Comparison of ENCODE assay signal across 16 cellular contexts in genomic region chr20:62995898-62996595, GRCh38. TPM values are rescaled to one million over a fixed set of nuclear protein-coding genes. Genes with fewer than 3 reads are reported as not detected.
DNase-seq lines count a peak whose midpoint lies in the region; ATAC-seq, FAIRE-seq and TF ChIP-seq lines count a peak whose summit lies in the region.
"Had no signal": no experiment of that assay in that cellular context is flagged by ENCODE, and none has a peak within 500 bp of the region (broad histone marks: within the 10 kb centered on the region; RNA-seq: fewer than 3 reads in every experiment).

No MANE protein-coding gene starts in this region.

- H4K8ac ChIP-seq in H1 (ENCODE audit: extremely low read depth, insufficient read depth, low read length) = no peak overlapping the region

- no TSS peak for BruUV-seq in HepG2 (replicated peaks; lab: Mats Ljungman, UMichigan)

- no peaks in the 10 kb centered on the region for H3K9me3 ChIP-seq in HepG2 (ENCODE audit: low read length)
- no peaks in the 10 kb centered on the region for H3K9me3 ChIP-seq in right lobe of liver
- no peaks in the 10 kb centered on the region for H3K9me3 ChIP-seq in H1 (ENCODE audit: insufficient read depth in 2 of 2, low read depth in 1 of 2, low read length in 1 of 2)
- H3K9me3 ChIP-seq in neural progenitor cell (ENCODE audit: low read depth) = no peaks in the 10 kb centered on the region
- H3K9me3 ChIP-seq: HAP-1, SJSA1 had no signal

- H4K20me1 ChIP-seq in HepG2 (ENCODE audit: insufficient read depth, low read length) (peaks cover 3% of the 10 kb centered on the region; the same call in 1 of the 2 replicates), H1 (replicated peaks in 1 of 2; ENCODE audit: control insufficient read depth in 1 of 2, insufficient read depth in 2 of 2, low read length in 2 of 2) (peaks cover 0 to 5% of the 10 kb centered on the region in 2 experiments), neural progenitor cell (ENCODE audit: low read depth) (no peaks in the 10 kb centered on the region)

- H3K56ac ChIP-seq in H1 (replicated peaks; ENCODE audit: insufficient read length, low read depth, low read length) = no peak overlapping the region

- no peak overlapping the region for H2AFZ ChIP-seq in HepG2 (ENCODE audit: low read length)
- no peak overlapping the region for H2AFZ ChIP-seq in H1 (ENCODE audit: low read length)
- H2AFZ ChIP-seq in neural progenitor cell (replicated peaks) = no peak overlapping the region

- TF ChIP-seq POLR2A in HepG2 (IDR thresholded peaks at IDR 0.05; ENCODE audit: insufficient read depth in 1 of 2, low read depth in 2 of 2, low read length in 2 of 2) (no peak), right lobe of liver (IDR thresholded peaks at IDR 0.05) (no peak), H1 (IDR thresholded peaks at IDR 0.05; ENCODE audit: control extremely low read depth in 1 of 2, low read depth in 2 of 2, low read length in 2 of 2) (no peak)

- H3K4me3 ChIP-seq in HepG2 (replicated peaks in 1 of 3; ENCODE audit: insufficient read depth in 1 of 3, low read depth in 2 of 3, low read length in 3 of 3) = no peak overlapping the region
- H3K4me3 ChIP-seq in right lobe of liver = no peak overlapping the region
- H3K4me3 ChIP-seq in H1 (ENCODE audit: extremely low read depth in 1 of 4, insufficient read depth in 2 of 4, low read depth in 3 of 4, low read length in 4 of 4) = no peak overlapping the region
- H3K4me3 ChIP-seq in neural progenitor cell = no peak overlapping the region
- H3K4me3 ChIP-seq: HAP-1, SJSA1 had no signal

- POLR2A ChIA-PET in HepG2 (lab: Yijun Ruan, JAX) (no interaction called here), H1 (lab: Charles Lee; ENCODE audit: partially characterized antibody) (interaction anchor here (1.1 to 2.7 kb wide), 2 partner anchors 11 to 25 kb away, joined by 3 to 9 read pairs; no protein-coding TSS in a partner anchor), HEK293T (lab: Yijun Ruan, JAX) (no interaction called here)

- no peak overlapping the region for H3K4ac ChIP-seq in H1 (replicated peaks; ENCODE audit: insufficient read length, low read depth, low read length)

- H3K27ac Mint-ChIP-seq in neural progenitor cell = no peak overlapping the region

- H3K4me2 ChIP-seq in HepG2 (ENCODE audit: low read depth, low read length) = no peak overlapping the region
- no peak overlapping the region for H3K4me2 ChIP-seq in H1 (ENCODE audit: insufficient read depth in 1 of 2, low read depth in 2 of 2, low read length in 2 of 2)
- H3K4me2 ChIP-seq in neural progenitor cell = no peak overlapping the region

- no peak overlapping the region for H4K5ac ChIP-seq in H1 (ENCODE audit: insufficient read length, low read depth, low read length)

- no peak overlapping the region for H3K9ac ChIP-seq in HepG2 (ENCODE audit: insufficient read depth, low read depth, low read length)
- no peak overlapping the region for H3K9ac ChIP-seq in H1 (replicated peaks in 1 of 4; ENCODE audit: extremely low read depth in 1 of 4, low read depth in 3 of 4, low read length in 3 of 4)
- no peak overlapping the region for H3K9ac ChIP-seq in neural progenitor cell

- H3F3A ChIP-seq in neural progenitor cell (ENCODE audit: low read depth) = peaks cover 4% of the 10 kb centered on the region

- H2BK5ac ChIP-seq in H1 (ENCODE audit: low read depth, low read length) = no peak overlapping the region

- H2AK5ac ChIP-seq in H1 (ENCODE audit: low read depth, low read length) = no peak overlapping the region

- no peak overlapping the region for H2BK20ac ChIP-seq in H1 (ENCODE audit: low read length)

- H3K4me1 Mint-ChIP-seq in neural progenitor cell = peaks cover 19% of the 10 kb centered on the region

- peak overlapping the region; percentile 43; the same call in 1 of the 2 replicates for H2BK12ac ChIP-seq in H1 (ENCODE audit: low read depth, low read length)

- intact Hi-C loops in HepG2 (cut with micrococcal nuclease; ENCODE audit: unreplicated experiment) (no loop called here), right lobe of liver (cut with DNase I) (no loop called here)

- H3K27me3 ChIP-seq in HepG2 (ENCODE audit: control insufficient read depth in 1 of 2, insufficient read depth in 2 of 2, low read length in 2 of 2) (peaks cover 57 to 94% of the 10 kb centered on the region in 2 experiments), right lobe of liver (no peaks in the 10 kb centered on the region), H1 (replicated peaks in 1 of 4; ENCODE audit: control insufficient read depth in 3 of 4, extremely low read depth in 1 of 4, insufficient read depth in 3 of 4, low read length in 3 of 4) (peaks cover 0 to 5% (median 2%) of the 10 kb centered on the region in 4 experiments; a peak in 3 of 7 replicates), neural progenitor cell (peaks cover 53% of the 10 kb centered on the region)

- H3K79me2 ChIP-seq in HepG2 (ENCODE audit: insufficient read depth, low read length) (no peaks in the 10 kb centered on the region), H1 (ENCODE audit: control insufficient read depth in 1 of 2, insufficient read depth in 2 of 2, low read length in 2 of 2) (no peaks in the 10 kb centered on the region), neural progenitor cell (ENCODE audit: low read depth) (no peaks in the 10 kb centered on the region)

- FAIRE-seq in HepG2 (lab: Jason Lieb, UNC) (no peak), H1 (lab: Jason Lieb, UNC) (no peak)
- FAIRE-seq: RCC 7860 had no signal

- no peak for TF ChIP-seq CTCF in HepG2 (CRISPR knock-in tag; IDR thresholded peaks at IDR 0.05)
- TF ChIP-seq CTCF in right lobe of liver (IDR thresholded peaks at IDR 0.05) = no peak
- no peak for TF ChIP-seq CTCF in H1 (IDR thresholded peaks at IDR 0.05; ENCODE audit: control extremely low read depth in 1 of 3, insufficient read depth in 1 of 3, low read depth in 1 of 3, low read length in 3 of 3)
- TF ChIP-seq CTCF in neural progenitor cell (IDR thresholded peaks at IDR 0.05) = no peak

- no peak overlapping the region for H3K23ac ChIP-seq in H1 (ENCODE audit: insufficient read length)

- H3K79me1 ChIP-seq in H1 (ENCODE audit: low read depth, low read length) = no peaks in the 10 kb centered on the region; the same call in 1 of the 2 replicates

- peaks cover 22% of the 10 kb centered on the region for H3K27me3 Mint-ChIP-seq in neural progenitor cell (ENCODE audit: insufficient read depth, low read depth)

- 27% methylated on average over 19 of the region's 25 CpGs for WGBS in HepG2 (ENCODE audit: low lambda C conversion rate)
- WGBS in right lobe of liver (ENCODE audit: insufficient coverage, low coverage, low lambda C conversion rate, missing lambda C conversion rate) = 62% methylated on average over 6 of the region's 25 CpGs
- 93% methylated on average over 20 of the region's 25 CpGs; no CpG with 5 or more reads in 1 of the 2 experiments for WGBS in H1 (ENCODE audit: extremely low coverage in 1 of 2, insufficient coverage in 1 of 2, insufficient read length in 1 of 2, insufficient replicate concordance in 2 of 2, low coverage in 1 of 2, low lambda C conversion rate in 2 of 2, missing lambda C conversion rate in 1 of 2), 2 experiments

- no peaks in the 10 kb centered on the region for H3K23me2 ChIP-seq in H1 (ENCODE audit: low read depth, low read length)

- no peak overlapping the region for H3K4me3 Mint-ChIP-seq in neural progenitor cell

- in situ Hi-C loops in HepG2 (cut with HindIII; ENCODE audit: extremely low pct_ligation_motif_present, low pct_unique_long_range_greater_than_20kb) = no loop called here

- H3K36me3 Mint-ChIP-seq in neural progenitor cell = no peaks in the 10 kb centered on the region

- no peaks in the 10 kb centered on the region for H3K36me3 ChIP-seq in HepG2 (replicated peaks in 1 of 2; ENCODE audit: control insufficient read depth in 1 of 2, insufficient read depth in 2 of 2, low read length in 2 of 2)
- no peaks in the 10 kb centered on the region for H3K36me3 ChIP-seq in right lobe of liver
- H3K36me3 ChIP-seq in H1 (ENCODE audit: control insufficient read depth in 2 of 4, insufficient read depth in 4 of 4, low read length in 3 of 4) = no peaks in the 10 kb centered on the region
- H3K36me3 ChIP-seq in neural progenitor cell = no peaks in the 10 kb centered on the region
- H3K36me3 ChIP-seq: HAP-1, SJSA1 had no signal

- H3K9me3 Mint-ChIP-seq in neural progenitor cell = no peaks in the 10 kb centered on the region

- no peak for DNase-seq in HepG2 (ENCODE audit: low spot score)
- no peak for DNase-seq in right lobe of liver
- peak; percentile 69 for DNase-seq in NCI-H69 (lab: John Stamatoyannopoulos, UW)
- no peak for DNase-seq in H1 (ENCODE audit: low read depth in 1 of 2, low spot score in 2 of 2)
- no peak for DNase-seq in HEK293T (ENCODE audit: extremely low spot score)
- no peak for DNase-seq in neural progenitor cell (ENCODE audit: low spot score)
- DNase-seq in NCI-H2029 (lab: John Stamatoyannopoulos, UW) = no peak
- DNase-seq: DMS79, NCI-H1105 treated with DMSO at 0.1 percent for 48 hours, NCI-H187 treated with DMSO at 0.1 percent for 48 hours, NCI-H526 treated with DMSO at 0.1 percent for 48 hours, T-helper 2 cell had no signal

- TF ChIP-seq EP300 in HepG2 (IDR thresholded peaks at IDR 0.05; ENCODE audit: low read depth in 2 of 2, low read length in 2 of 2) = no peak
- TF ChIP-seq EP300 in HepG2 (CRISPR knock-in tag; IDR thresholded peaks at IDR 0.05; ENCODE audit: borderline replicate concordance) = no peak
- TF ChIP-seq EP300 in H1 (IDR thresholded peaks at IDR 0.05; ENCODE audit: borderline replicate concordance in 1 of 2, low read depth in 2 of 2, low read length in 2 of 2) = no peak

- H3K27ac ChIP-seq in HepG2 (ENCODE audit: extremely low read length, insufficient read depth, low read length) (no peak overlapping the region), right lobe of liver (no peak overlapping the region), H1 (ENCODE audit: low read depth, low read length) (no peak overlapping the region), neural progenitor cell (no peak overlapping the region)
- H3K27ac ChIP-seq: SJSA1 had no signal

- no peak overlapping the region for H2BK15ac ChIP-seq in H1 (ENCODE audit: low read length)

- H3K4me1 ChIP-seq in HepG2 (ENCODE audit: insufficient read depth, low read length) (no peaks in the 10 kb centered on the region), right lobe of liver (no peaks in the 10 kb centered on the region), H1 (replicated peaks in 1 of 4; ENCODE audit: control insufficient read depth in 3 of 4, insufficient read depth in 4 of 4, low read length in 3 of 4) (peaks cover 0 to 13% (median 7%) of the 10 kb centered on the region in 4 experiments; a peak in 5 of 7 replicates), neural progenitor cell (peaks cover 10% of the 10 kb centered on the region)
- H3K4me1 ChIP-seq: HAP-1, SJSA1 had no signal

- no peak overlapping the region for H3K18ac ChIP-seq in H1 (ENCODE audit: extremely low read depth, low read length)

- ATAC-seq in HepG2 (no peak), right lobe of liver (no peak)

- CTCF ChIA-PET in HepG2 (lab: Yijun Ruan, JAX; ENCODE audit: low intra/inter-chr PET ratio, low total read pairs) = no interaction called here
- CTCF ChIA-PET in H1 (lab: Charles Lee; ENCODE audit: partially characterized antibody) = interaction anchor here (1.2 to 4.0 kb wide), 8 partner anchors 8 to 450 kb away, joined by 3 to 22 read pairs (median 8); no protein-coding TSS in a partner anchor
- CTCF ChIA-PET in HEK293T (lab: Yijun Ruan, JAX) = no interaction called here

- no peak overlapping the region for H2BK120ac ChIP-seq in H1 (replicated peaks; ENCODE audit: low read depth, low read length)

- TF ChIP-seq RAD21 in HepG2 (CRISPR knock-in tag; IDR thresholded peaks at IDR 0.05) (no peak), H1 (IDR thresholded peaks at IDR 0.05 in 1 of 2, conservative IDR thresholded peaks at IDR 0.05 in 1 of 2; ENCODE audit: low read depth in 2 of 2, low read length in 2 of 2) (no peak)

- H3K14ac ChIP-seq in H1 (ENCODE audit: insufficient read length) = no peak overlapping the region

- no peak overlapping the region for H4K91ac ChIP-seq in H1 (replicated peaks; ENCODE audit: insufficient read length, low read length)

RNA-seq across cellular contexts. Expression of gene BHLHE23, which starts 10.7 kb away (rescaled TPM):
- total RNA-seq in HepG2 (2016; rRNA removed; fragmentation: Illumina TruSeq; extraction: Trizol) = not detected in 2 replicates
- total RNA-seq in HepG2 (2016; cell fraction: cytosol; rRNA removed; fragmentation: Illumina TruSeq; extraction: Trizol; ENCODE audit: low read depth) = not detected in 2 replicates
- total RNA-seq in HepG2 (2016; cell fraction: insoluble cytoplasmic fraction; rRNA removed; fragmentation: Illumina TruSeq; extraction: Trizol) = not detected in 2 replicates
- total RNA-seq in HepG2 (2016; cell fraction: membrane; rRNA removed; fragmentation: Illumina TruSeq; extraction: Trizol) = not detected in 2 replicates
- total RNA-seq in HepG2 (2016; cell fraction: nucleus; rRNA removed; fragmentation: Illumina TruSeq; extraction: Trizol) = not detected in 2 replicates
- not detected in 2 replicates for polyA plus RNA-seq in HepG2 (2011; rRNA removed)
- not detected in 2 replicates for polyA plus RNA-seq in HepG2 (2011; cell fraction: cytosol; rRNA removed)
- not detected in 2 replicates for polyA plus RNA-seq in HepG2 (2011; cell fraction: nucleus; rRNA removed)
- polyA plus RNA-seq in HepG2 (2012) = not detected in 2 replicates
- not detected in 2 replicates for polyA plus RNA-seq in HepG2 (2016; cell fraction: cytosol; fragmentation: Illumina TruSeq; extraction: Trizol; ENCODE audit: low read depth)
- not detected in 2 replicates for polyA plus RNA-seq in HepG2 (2016; cell fraction: insoluble cytoplasmic fraction; fragmentation: Illumina TruSeq; extraction: Trizol; ENCODE audit: low read depth)
- polyA plus RNA-seq in HepG2 (2016; cell fraction: membrane; fragmentation: Illumina TruSeq; extraction: Trizol; ENCODE audit: low read depth) = not detected in 2 replicates
- not detected in 2 replicates for polyA plus RNA-seq in HepG2 (2016; cell fraction: nucleus; fragmentation: Illumina TruSeq; extraction: Trizol; ENCODE audit: insufficient read depth, low read depth)
- not detected in 2 replicates for polyA minus RNA-seq in HepG2 (2011; rRNA and poly(A)+ RNA removed; ENCODE audit: low replicate concordance)
- polyA minus RNA-seq in HepG2 (2011; cell fraction: cytosol; rRNA and poly(A)+ RNA removed) = not detected in 2 replicates
- not detected in 2 replicates for polyA minus RNA-seq in HepG2 (2011; cell fraction: nucleus; rRNA and poly(A)+ RNA removed)
- total RNA-seq in right lobe of liver = not detected
- total RNA-seq in H1 (2021; fragmentation: NEBNext Ultra II Directional; extraction: Animal tissue kit (Norgen Biotek cat#: 25700)) = 0.38 and 0.47 TPM in 2 replicates
- 0.36 TPM in 1 of 2 replicates, not detected in the other for polyA plus RNA-seq in H1 (2011; rRNA removed)
- 0.14 TPM for polyA plus RNA-seq in H1 (2011; cell fraction: cytosol; rRNA removed)
- polyA plus RNA-seq in H1 (2011; cell fraction: nucleus; rRNA removed) = 0.13 TPM
- polyA plus RNA-seq in H1 (2012, experiment 1 of 2) = not detected in 4 replicates
- polyA plus RNA-seq in H1 (2012, experiment 2 of 2) = not detected
- polyA plus RNA-seq in H1 (2013, experiment 1 of 2) = 0.04 TPM
- polyA plus RNA-seq in H1 (2013, experiment 2 of 2) = 0.09 TPM
- polyA minus RNA-seq in H1 (2011; rRNA and poly(A)+ RNA removed) = not detected in 2 replicates
- polyA minus RNA-seq in H1 (2011; cell fraction: cytosol; rRNA and poly(A)+ RNA removed) = 1.0 TPM
- 0.80 TPM for polyA minus RNA-seq in H1 (2011; cell fraction: nucleus; rRNA and poly(A)+ RNA removed)
- 0.22 TPM in 1 of 2 replicates, not detected in the other for total RNA-seq in neural progenitor cell (ENCODE audit: low replicate concordance)
- total RNA-seq: HT1080, SJSA1 had no signal

RNA-seq across cellular contexts. Expression of gene SLC17A9, which starts 43.5 kb away (rescaled TPM):
- 33.6 and 110 TPM in 2 replicates for total RNA-seq in HepG2 (2016; rRNA removed; fragmentation: Illumina TruSeq; extraction: Trizol)
- 27.1 and 27.6 TPM in 2 replicates for total RNA-seq in HepG2 (2016; cell fraction: cytosol; rRNA removed; fragmentation: Illumina TruSeq; extraction: Trizol; ENCODE audit: low read depth)
- 25.3 and 116 TPM in 2 replicates for total RNA-seq in HepG2 (2016; cell fraction: insoluble cytoplasmic fraction; rRNA removed; fragmentation: Illumina TruSeq; extraction: Trizol)
- 36.6 and 38.0 TPM in 2 replicates for total RNA-seq in HepG2 (2016; cell fraction: membrane; rRNA removed; fragmentation: Illumina TruSeq; extraction: Trizol)
- 145 and 168 TPM in 2 replicates for total RNA-seq in HepG2 (2016; cell fraction: nucleus; rRNA removed; fragmentation: Illumina TruSeq; extraction: Trizol)
- 191 and 280 TPM in 2 replicates for polyA plus RNA-seq in HepG2 (2011; rRNA removed)
- 57.2 and 94.5 TPM in 2 replicates for polyA plus RNA-seq in HepG2 (2011; cell fraction: cytosol; rRNA removed)
- 3,698 and 4,960 TPM in 2 replicates for polyA plus RNA-seq in HepG2 (2011; cell fraction: nucleus; rRNA removed)
- 173 and 220 TPM in 2 replicates for polyA plus RNA-seq in HepG2 (2012)
- 16.5 and 18.1 TPM in 2 replicates for polyA plus RNA-seq in HepG2 (2016; cell fraction: cytosol; fragmentation: Illumina TruSeq; extraction: Trizol; ENCODE audit: low read depth)
- polyA plus RNA-seq in HepG2 (2016; cell fraction: insoluble cytoplasmic fraction; fragmentation: Illumina TruSeq; extraction: Trizol; ENCODE audit: low read depth) = 36.5 and 42.6 TPM in 2 replicates
- 30.7 and 32.6 TPM in 2 replicates for polyA plus RNA-seq in HepG2 (2016; cell fraction: membrane; fragmentation: Illumina TruSeq; extraction: Trizol; ENCODE audit: low read depth)
- polyA plus RNA-seq in HepG2 (2016; cell fraction: nucleus; fragmentation: Illumina TruSeq; extraction: Trizol; ENCODE audit: insufficient read depth, low read depth) = 553 and 603 TPM in 2 replicates
- 0.07 and 195 TPM in 2 replicates for polyA minus RNA-seq in HepG2 (2011; rRNA and poly(A)+ RNA removed; ENCODE audit: low replicate concordance)
- 33.4 and 43.3 TPM in 2 replicates for polyA minus RNA-seq in HepG2 (2011; cell fraction: cytosol; rRNA and poly(A)+ RNA removed)
- 176 and 196 TPM in 2 replicates for polyA minus RNA-seq in HepG2 (2011; cell fraction: nucleus; rRNA and poly(A)+ RNA removed)
- total RNA-seq in right lobe of liver = 10 to 100 TPM; 29.8 to 99.4 (median 54.1) TPM
- total RNA-seq in H1 (2021; fragmentation: NEBNext Ultra II Directional; extraction: Animal tissue kit (Norgen Biotek cat#: 25700)) = 31.1 and 35.2 TPM in 2 replicates
- 23.5 and 39.6 TPM in 2 replicates for polyA plus RNA-seq in H1 (2011; rRNA removed)
- 26.0 TPM for polyA plus RNA-seq in H1 (2011; cell fraction: cytosol; rRNA removed)
- polyA plus RNA-seq in H1 (2011; cell fraction: nucleus; rRNA removed) = 178 TPM
- 15.9 to 29.2 TPM (median 25.3 TPM) in 4 replicates for polyA plus RNA-seq in H1 (2012, experiment 1 of 2)
- polyA plus RNA-seq in H1 (2012, experiment 2 of 2) = 17.4 TPM
- polyA plus RNA-seq in H1 (2013, experiment 1 of 2) = 44.3 TPM
- 44.7 TPM for polyA plus RNA-seq in H1 (2013, experiment 2 of 2)
- 6.0 and 6.5 TPM in 2 replicates for polyA minus RNA-seq in H1 (2011; rRNA and poly(A)+ RNA removed)
- 10.4 TPM for polyA minus RNA-seq in H1 (2011; cell fraction: cytosol; rRNA and poly(A)+ RNA removed)
- polyA minus RNA-seq in H1 (2011; cell fraction: nucleus; rRNA and poly(A)+ RNA removed) = 14.7 TPM
- total RNA-seq in neural progenitor cell (ENCODE audit: low replicate concordance) = 0.17 and 0.74 TPM in 2 replicates
- total RNA-seq: HT1080, SJSA1 had no signal

RNA-seq across cellular contexts. Expression of gene GID8, which starts 58.1 kb away (rescaled TPM):
- total RNA-seq in HepG2 (2016; rRNA removed; fragmentation: Illumina TruSeq; extraction: Trizol) = 59.8 and 74.4 TPM in 2 replicates
- total RNA-seq in HepG2 (2016; cell fraction: cytosol; rRNA removed; fragmentation: Illumina TruSeq; extraction: Trizol; ENCODE audit: low read depth) = 17.8 and 18.7 TPM in 2 replicates
- 60.3 and 68.0 TPM in 2 replicates for total RNA-seq in HepG2 (2016; cell fraction: insoluble cytoplasmic fraction; rRNA removed; fragmentation: Illumina TruSeq; extraction: Trizol)
- total RNA-seq in HepG2 (2016; cell fraction: membrane; rRNA removed; fragmentation: Illumina TruSeq; extraction: Trizol) = 45.9 and 46.6 TPM in 2 replicates
- total RNA-seq in HepG2 (2016; cell fraction: nucleus; rRNA removed; fragmentation: Illumina TruSeq; extraction: Trizol) = 35.6 and 42.8 TPM in 2 replicates
- polyA plus RNA-seq in HepG2 (2011; rRNA removed) = 39.0 and 39.6 TPM in 2 replicates
- polyA plus RNA-seq in HepG2 (2011; cell fraction: cytosol; rRNA removed) = 39.6 and 40.7 TPM in 2 replicates
- polyA plus RNA-seq in HepG2 (2011; cell fraction: nucleus; rRNA removed) = 23.9 and 26.9 TPM in 2 replicates
- 36.8 and 46.0 TPM in 2 replicates for polyA plus RNA-seq in HepG2 (2012)
- polyA plus RNA-seq in HepG2 (2016; cell fraction: cytosol; fragmentation: Illumina TruSeq; extraction: Trizol; ENCODE audit: low read depth) = 14.5 and 16.6 TPM in 2 replicates
- polyA plus RNA-seq in HepG2 (2016; cell fraction: insoluble cytoplasmic fraction; fragmentation: Illumina TruSeq; extraction: Trizol; ENCODE audit: low read depth) = 66.0 and 70.4 TPM in 2 replicates
- polyA plus RNA-seq in HepG2 (2016; cell fraction: membrane; fragmentation: Illumina TruSeq; extraction: Trizol; ENCODE audit: low read depth) = 31.6 and 32.0 TPM in 2 replicates
- polyA plus RNA-seq in HepG2 (2016; cell fraction: nucleus; fragmentation: Illumina TruSeq; extraction: Trizol; ENCODE audit: insufficient read depth, low read depth) = 58.8 and 62.9 TPM in 2 replicates
- polyA minus RNA-seq in HepG2 (2011; rRNA and poly(A)+ RNA removed; ENCODE audit: low replicate concordance) = 30.6 and 61.9 TPM in 2 replicates
- 28.5 and 31.3 TPM in 2 replicates for polyA minus RNA-seq in HepG2 (2011; cell fraction: cytosol; rRNA and poly(A)+ RNA removed)
- 27.2 and 34.4 TPM in 2 replicates for polyA minus RNA-seq in HepG2 (2011; cell fraction: nucleus; rRNA and poly(A)+ RNA removed)
- total RNA-seq in right lobe of liver = 10 to 100 TPM; 12.6 to 18.9 (median 15.1) TPM
- total RNA-seq in H1 (2021; fragmentation: NEBNext Ultra II Directional; extraction: Animal tissue kit (Norgen Biotek cat#: 25700)) = 72.9 and 73.1 TPM in 2 replicates
- polyA plus RNA-seq in H1 (2011; rRNA removed) = 39.7 and 40.7 TPM in 2 replicates
- polyA plus RNA-seq in H1 (2011; cell fraction: cytosol; rRNA removed) = 44.1 TPM
- polyA plus RNA-seq in H1 (2011; cell fraction: nucleus; rRNA removed) = 33.3 TPM
- polyA plus RNA-seq in H1 (2012, experiment 1 of 2) = 43.9 to 48.5 TPM (median 46.8 TPM) in 4 replicates
- polyA plus RNA-seq in H1 (2012, experiment 2 of 2) = 28.5 TPM
- 46.0 TPM for polyA plus RNA-seq in H1 (2013, experiment 1 of 2)
- 45.2 TPM for polyA plus RNA-seq in H1 (2013, experiment 2 of 2)
- polyA minus RNA-seq in H1 (2011; rRNA and poly(A)+ RNA removed) = 51.3 and 52.9 TPM in 2 replicates
- 29.9 TPM for polyA minus RNA-seq in H1 (2011; cell fraction: cytosol; rRNA and poly(A)+ RNA removed)
- 23.9 TPM for polyA minus RNA-seq in H1 (2011; cell fraction: nucleus; rRNA and poly(A)+ RNA removed)
- total RNA-seq in neural progenitor cell (ENCODE audit: low replicate concordance) = 48.7 and 50.0 TPM in 2 replicates

Comparison
In these comparisons a context has a peak if more than half of its experiments do, and no peak if none do; other contexts are left out.
1. RNA of gene SLC17A9, which starts 43.5 kb away (total RNA-seq): 25.3 to 168 TPM in HepG2, 29.8 to 99.4 TPM in right lobe of liver and 31.1 to 35.2 TPM in H1; 0.17 to 0.74 TPM in neural progenitor cell; every median in the first group is over 10 times any median in the second.